In the genomic region with DNA sequence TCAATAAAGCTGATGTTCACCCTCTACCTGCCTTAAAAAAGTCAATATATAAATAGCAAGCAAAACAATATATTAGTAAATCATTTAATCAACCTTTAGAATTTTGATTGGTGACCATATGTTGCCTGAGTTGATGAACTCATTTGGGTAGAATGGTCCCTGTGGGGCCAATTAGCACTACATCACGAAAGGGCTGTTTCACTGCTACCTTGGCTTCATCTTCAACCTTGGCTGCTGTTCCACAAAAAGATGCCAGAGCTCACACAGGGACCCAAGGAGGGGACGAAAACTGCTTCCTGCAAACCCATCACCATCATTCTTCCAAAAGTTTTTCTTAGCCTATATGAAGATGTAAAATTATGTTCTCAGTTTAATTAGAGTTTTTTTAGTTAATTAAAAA, we compare ENCODE assay signal across 26 cellular contexts.
"Had no signal": no experiment of that assay in that cellular context is flagged by ENCODE, and none has a peak within 500 bp of the region (broad histone marks: within the 10 kb centered on the region; RNA-seq: fewer than 3 reads in every experiment).

No MANE protein-coding gene starts in this region.

- H3K4me2 ChIP-seq: PC-9 had no signal

- ATAC-seq: activated naive CD8-positive, alpha-beta T cell treated with anti-CD3 and anti-CD28 coated beads, Interleukin-2, amount 50 U/mL, for 24 hours; activated T-cell treated with anti-CD3 and anti-CD28 coated beads, Interleukin-2, amount 50 U/mL, for 4 hours had no signal

- H3K4me3 ChIP-seq: PC-9 had no signal

- H2AFZ ChIP-seq: PC-9 had no signal

- DNase-seq: activated B cell treated with CpG ODN at 0.5 μM for 24 hours; activated CD4-positive, alpha-beta memory T cell treated with anti-CD3 and anti-CD28 coated beads for 36 hours; activated CD4-positive, alpha-beta T cell treated with anti-CD3 and anti-CD28 coated beads for 4 hours; activated CD4-positive, alpha-beta T cell treated with anti-CD3 and anti-CD28 coated beads, Interleukin-2, amount 50 U/mL, for 1 hour; activated CD4-positive, CD25-positive, alpha-beta regulatory T cell treated with anti-CD3 and anti-CD28 coated beads, Interleukin-2, amount 50 U/mL, for 72 hours; activated CD8-positive, alpha-beta memory T cell treated with anti-CD3 and anti-CD28 coated beads, Interleukin-2, amount 50 U/mL, for 4 hours; activated naive CD4-positive, alpha-beta T cell treated with anti-CD3 and anti-CD28 coated beads, Interleukin-2, amount 10 ng/mL, durations not matched to agents 7 days and 5 days; activated naive CD8-positive, alpha-beta T cell treated with anti-CD3 and anti-CD28 coated beads, Interleukin-2, amount 50 U/mL, for 24 hours; activated T-cell treated with anti-CD3 and anti-CD28 coated beads for 4 hours; activated T-cell treated with anti-CD3 and anti-CD28 coated beads, Interleukin-2, amount 50 U/mL, for 4 hours; anterior cingulate cortex; central memory CD4-positive, alpha-beta T cell; NCI-H1092 treated with DMSO at 0.1 percent for 48 hours; NCI-H1417; NCI-H146; NCI-H1930; NCI-H2081 treated with DMSO at 0.1 percent for 48 hours; NCI-H524 treated with DMSO at 0.1 percent for 48 hours; NCI-H748 treated with DMSO at 0.1 percent for 48 hours; PC-9; Right ventricle myocardium superior; SW 1271; T-helper 1 cell; T-helper 2 cell; T-helper 9 cell had no signal

- H3K27ac ChIP-seq: PC-9, VCaP had no signal
